ENCODE assay signal across 12 cellular contexts in genomic region chr11:83191491-83191890, GRCh38. TPM values are rescaled to one million over a fixed set of nuclear protein-coding genes. Genes with fewer than 3 reads are reported as not detected.
DNase-seq lines count a peak whose midpoint lies in the region; ATAC-seq and TF ChIP-seq lines count a peak whose summit lies in the region.
"Had no signal": no experiment of that assay in that cellular context is flagged by ENCODE, and none has a peak within 500 bp of the region (broad histone marks: within the 10 kb centered on the region; RNA-seq: fewer than 3 reads in every experiment).

No MANE protein-coding gene starts in this region.

- no peaks in the 10 kb centered on the region for H3K27me3 Mint-ChIP-seq in activated CD8-positive, alpha-beta T cell treated with anti-CD3 and anti-CD28 coated beads for 36 hours
- no peaks in the 10 kb centered on the region for H3K27me3 Mint-ChIP-seq in naive thymus-derived CD4-positive, alpha-beta T cell

- WGBS in heart left ventricle, 4 donors = 94 to 97% (median 95%) methylated on average over 5 of the region's 5 CpGs

- no peak for ATAC-seq in activated CD8-positive, alpha-beta T cell treated with anti-CD3 and anti-CD28 coated beads for 36 hours
- no peak for ATAC-seq in naive thymus-derived CD4-positive, alpha-beta T cell
- ATAC-seq in heart left ventricle = no peak

- TF ChIP-seq POLR2A in erythroblast (IDR thresholded peaks at IDR 0.05; ENCODE audit: low read length) (no peak), heart left ventricle (IDR thresholded peaks at IDR 0.05) (no peak)

- H3K9me3 ChIP-seq in naive thymus-derived CD4-positive, alpha-beta T cell (ENCODE audit: control insufficient read depth in 2 of 3, low read length in 3 of 3) = no peaks in the 10 kb centered on the region
- H3K9me3 ChIP-seq in heart left ventricle = no peaks in the 10 kb centered on the region
- H3K9me3 ChIP-seq: BE2C, SJSA1, suprapubic skin had no signal

- H3K4me1 Mint-ChIP-seq in activated CD8-positive, alpha-beta T cell treated with anti-CD3 and anti-CD28 coated beads for 36 hours (ENCODE audit: low read depth) = peaks cover 31% of the 10 kb centered on the region
- H3K4me1 Mint-ChIP-seq in naive thymus-derived CD4-positive, alpha-beta T cell = peaks cover 28 to 48% (median 39%) of the 10 kb centered on the region in 7 donors

- H3K4me1 ChIP-seq in naive thymus-derived CD4-positive, alpha-beta T cell (ENCODE audit: control insufficient read depth in 2 of 2, insufficient read depth in 2 of 2, low read length in 2 of 2) = peaks cover 22 to 23% of the 10 kb centered on the region in 2 donors
- H3K4me1 ChIP-seq in heart left ventricle = peaks cover 0 to 31% (median 24%) of the 10 kb centered on the region in 12 donors
- H3K4me1 ChIP-seq: BE2C had no signal

- H3K27me3 ChIP-seq in naive thymus-derived CD4-positive, alpha-beta T cell (ENCODE audit: control insufficient read depth in 2 of 2, insufficient read depth in 2 of 2, low read length in 2 of 2) = no peaks in the 10 kb centered on the region
- H3K27me3 ChIP-seq in heart left ventricle = no peaks in the 10 kb centered on the region
- H3K27me3 ChIP-seq: BE2C, SJSA1, suprapubic skin had no signal

- peaks cover 4 to 20% (median 4%) of the 10 kb centered on the region in 3 experiments for H3K36me3 ChIP-seq in naive thymus-derived CD4-positive, alpha-beta T cell (ENCODE audit: control insufficient read depth in 2 of 3, insufficient read depth in 3 of 3, low read length in 3 of 3)
- peaks cover 0 to 58% (median 48%) of the 10 kb centered on the region in 9 donors for H3K36me3 ChIP-seq in heart left ventricle

- H3K4me3 ChIP-seq in naive thymus-derived CD4-positive, alpha-beta T cell (ENCODE audit: low read length) = no peak overlapping the region
- no peak overlapping the region for H3K4me3 ChIP-seq in heart left ventricle
- H3K4me3 ChIP-seq: SJSA1 had no signal

- CTCF ChIA-PET in activated CD8-positive, alpha-beta T cell treated with anti-CD3 and anti-CD28 coated beads for 36 hours (lab: Charles Lee) = no interaction called here
- CTCF ChIA-PET in naive thymus-derived CD4-positive, alpha-beta T cell (lab: Charles Lee) = no interaction called here

- DNase-seq in stimulated activated CD4-positive, alpha-beta T cell treated with anti-CD3 and anti-CD28 coated beads, Interleukin-2, amount 100 ng/mL, for 4 hours (ENCODE audit: low read depth) = peak; percentile 22
- DNase-seq in stimulated activated CD4-positive, alpha-beta T cell treated with anti-CD3 and anti-CD28 coated beads, Interleukin-2, amount 100 ng/mL, for 24 hours = no peak
- DNase-seq in activated CD8-positive, alpha-beta T cell treated with anti-CD3 and anti-CD28 coated beads for 36 hours = no peak
- no peak for DNase-seq in naive thymus-derived CD4-positive, alpha-beta T cell
- DNase-seq in erythroblast (lab: John Stamatoyannopoulos, UW) (no peak), GDM1 (lab: John Stamatoyannopoulos, UW) (no peak), heart left ventricle (no peak)
- DNase-seq: BE2C, DMS79 treated with DMSO at 0.1 percent for 48 hours, NCI-H1417 treated with DMSO at 0.1 percent for 48 hours had no signal

- H3K27ac Mint-ChIP-seq in activated CD8-positive, alpha-beta T cell treated with anti-CD3 and anti-CD28 coated beads for 36 hours = peak overlapping the region; percentile 71
- H3K27ac Mint-ChIP-seq in naive thymus-derived CD4-positive, alpha-beta T cell = peak overlapping the region in 6 of 9 donors; percentile 21 to 99 (median 48)

- intact Hi-C loops in activated CD8-positive, alpha-beta T cell treated with anti-CD3 and anti-CD28 coated beads for 36 hours (cut with micrococcal nuclease) = loop anchor here (5.0 to 10.0 kb wide), 2 partner anchors 117 to 289 kb away; partner anchors contain the start of genes DDIAS, PRCP and RAB30
- intact Hi-C loops in naive thymus-derived CD4-positive, alpha-beta T cell (cut with micrococcal nuclease) = no loop called here
- intact Hi-C loops in heart left ventricle (cut with DNase I) = loop anchor here in 8 of 10 donors (5.0 to 10.0 kb wide), 7 partner anchors 34 to 289 kb away; partner anchors contain the start of genes DDIAS (in 6 of the 8), PCF11 (in 6 of the 8), PRCP (in 6 of the 8) and RAB30 (in 2 of the 8)

- no peak for TF ChIP-seq CTCF in activated CD8-positive, alpha-beta T cell treated with anti-CD3 and anti-CD28 coated beads for 36 hours (IDR thresholded peaks at IDR 0.05)
- no peak for TF ChIP-seq CTCF in heart left ventricle (IDR thresholded peaks at IDR 0.05)

- peaks cover 37% of the 10 kb centered on the region for H3K36me3 Mint-ChIP-seq in activated CD8-positive, alpha-beta T cell treated with anti-CD3 and anti-CD28 coated beads for 36 hours (ENCODE audit: low read depth)
- H3K36me3 Mint-ChIP-seq in naive thymus-derived CD4-positive, alpha-beta T cell = peaks cover 6 to 30% (median 18%) of the 10 kb centered on the region in 5 donors

- peak overlapping the region; percentile 28 for H3K4me3 Mint-ChIP-seq in activated CD8-positive, alpha-beta T cell treated with anti-CD3 and anti-CD28 coated beads for 36 hours
- H3K4me3 Mint-ChIP-seq in naive thymus-derived CD4-positive, alpha-beta T cell = peak overlapping the region in 4 of 10 donors; percentile 10 to 99 (median 32)

- POLR2A ChIA-PET in activated CD8-positive, alpha-beta T cell treated with anti-CD3 and anti-CD28 coated beads for 36 hours (lab: Charles Lee) = no interaction called here
- POLR2A ChIA-PET in naive thymus-derived CD4-positive, alpha-beta T cell (lab: Charles Lee) = interaction anchor here (0.8 to 1.2 kb wide), 2 partner anchors 34 to 291 kb away, joined by 3 to 7 read pairs; partner anchors contain the start of genes PCF11 and PRCP

- H3K9me3 Mint-ChIP-seq in activated CD8-positive, alpha-beta T cell treated with anti-CD3 and anti-CD28 coated beads for 36 hours = no peaks in the 10 kb centered on the region
- peaks cover 0 to 3% (median 0%) of the 10 kb centered on the region in 11 donors for H3K9me3 Mint-ChIP-seq in naive thymus-derived CD4-positive, alpha-beta T cell

- peak overlapping the region; percentile 99 for H3K27ac ChIP-seq in naive thymus-derived CD4-positive, alpha-beta T cell (ENCODE audit: low read depth, low read length)
- H3K27ac ChIP-seq in heart left ventricle = no peak overlapping the region
- H3K27ac ChIP-seq: SJSA1, suprapubic skin had no signal

RNA-seq across cellular contexts. Expression of gene ANKRD42, which starts 2.0 kb away (rescaled TPM):
- 1 to 10 TPM; 3.8 to 4.7 TPM for total RNA-seq in activated CD8-positive, alpha-beta T cell treated with anti-CD3 and anti-CD28 coated beads for 36 hours
- 10 to 100 TPM in 1 of 5 experiments, 1 to 10 TPM in 4; 3.1 to 10.9 (median 7.0) TPM for total RNA-seq in naive thymus-derived CD4-positive, alpha-beta T cell
- 1 to 10 TPM; 4.4 to 4.6 TPM for polyA plus RNA-seq in naive thymus-derived CD4-positive, alpha-beta T cell
- 1 to 10 TPM; 3.7 to 9.1 (median 6.0) TPM for total RNA-seq in heart left ventricle
- polyA plus RNA-seq in heart left ventricle = 1 to 10 TPM; 2.0 to 6.3 TPM

RNA-seq across cellular contexts. Expression of gene PCF11, which starts 34.6 kb away (rescaled TPM):
- 10 to 100 TPM; 53.9 to 55.6 TPM for total RNA-seq in activated CD8-positive, alpha-beta T cell treated with anti-CD3 and anti-CD28 coated beads for 36 hours
- 100 to 1,000 TPM in 4 of 5 experiments, 10 to 100 TPM in 1; 86.5 to 180 (median 172) TPM for total RNA-seq in naive thymus-derived CD4-positive, alpha-beta T cell
- polyA plus RNA-seq in naive thymus-derived CD4-positive, alpha-beta T cell = 10 to 100 TPM; 32.0 to 36.4 TPM
- total RNA-seq in heart left ventricle = 10 to 100 TPM; 20.0 to 35.7 (median 27.6) TPM
- polyA plus RNA-seq in heart left ventricle = 10 to 100 TPM; 15.2 to 17.2 TPM

Comparison
In these comparisons a context has a peak if more than half of its experiments do, and no peak if none do; other contexts are left out.
1. intact Hi-C loops: an anchor here in activated CD8-positive, alpha-beta T cell treated with anti-CD3 and anti-CD28 coated beads for 36 hours (5.0 to 10.0 kb wide) and heart left ventricle (5.0 to 10.0 kb wide); none called in naive thymus-derived CD4-positive, alpha-beta T cell.